Comparison of ENCODE assay signal across 1 cellular context in genomic region chr11:73876424-73877300, GRCh38.
TF ChIP-seq lines count a peak whose summit lies in the region.

TSS of gene COA4 (minus strand) at chr11:73876846. CDS start at chr11:73873378, 3,468 bp downstream.
TSS of gene PAAF1 (plus strand) at chr11:73876999. CDS start at chr11:73877022, 23 bp downstream.

TF ChIP-seq in HepG2, 621 proteins besides CTCF, POLR2A, EP300 and RAD21 (continued from another document and continues in another):
- peak; percentile 93 for TF ChIP-seq HMGXB3 (CRISPR knock-in tag; IDR thresholded peaks at IDR 0.05; ENCODE audit: borderline replicate concordance)
- TF ChIP-seq ZNF577 (CRISPR knock-in tag; IDR thresholded peaks at IDR 0.05; ENCODE audit: borderline replicate concordance, low read depth), result 0 out of 2 replicates have a peak, but pooled peaks have one; percentile 43
- no peak for TF ChIP-seq SMARCE1 (IDR thresholded peaks at IDR 0.05; ENCODE audit: borderline replicate concordance)
- TF ChIP-seq ZFP1 (CRISPR knock-in tag; IDR thresholded peaks at IDR 0.05), result peak; percentile 59; the same call in 1 of the 2 replicates
- TF ChIP-seq KLF12 (CRISPR knock-in tag; IDR thresholded peaks at IDR 0.05; ENCODE audit: borderline replicate concordance), result no peak
- no peak for TF ChIP-seq NONO (IDR thresholded peaks at IDR 0.05)
- peak; percentile 69; the same call in 1 of the 2 replicates for TF ChIP-seq NONO (CRISPR knock-in tag; conservative IDR thresholded peaks at IDR 0.05)
- TF ChIP-seq CENPT (CRISPR knock-in tag; IDR thresholded peaks at IDR 0.05; ENCODE audit: low read depth), result peak; percentile 72; the same call in 1 of the 2 replicates
- no peak for TF ChIP-seq SIX4 (CRISPR knock-in tag; IDR thresholded peaks at IDR 0.05)
- TF ChIP-seq GATAD1 (CRISPR knock-in tag; IDR thresholded peaks at IDR 0.05), result peak; percentile 89
- TF ChIP-seq NCOA1 (CRISPR knock-in tag; IDR thresholded peaks at IDR 0.05), result no peak; the same call in 1 of the 2 replicates
- no peak for TF ChIP-seq ZNF121 (CRISPR knock-in tag; IDR thresholded peaks at IDR 0.05)
- 0 out of 2 replicates have a peak, but pooled peaks have one; percentile 50 for TF ChIP-seq TFDP1 (CRISPR knock-in tag; IDR thresholded peaks at IDR 0.05; ENCODE audit: borderline replicate concordance)
- peak; percentile 82; the same call in 1 of the 2 replicates for TF ChIP-seq ZNF333 (CRISPR knock-in tag; IDR thresholded peaks at IDR 0.05; ENCODE audit: borderline replicate concordance)
- TF ChIP-seq TFAP4 (IDR thresholded peaks at IDR 0.05; ENCODE audit: borderline replicate concordance, low read depth), result peak; percentile 19; the same call in 1 of the 2 replicates
- TF ChIP-seq REL (CRISPR knock-in tag; conservative IDR thresholded peaks at IDR 0.05), result no peak
- TF ChIP-seq ZNF746 (CRISPR knock-in tag; IDR thresholded peaks at IDR 0.05), result peak; percentile 73; the same call in 1 of the 2 replicates
- TF ChIP-seq XBP1 (CRISPR knock-in tag; IDR thresholded peaks at IDR 0.05), result no peak
- TF ChIP-seq FOXA3 (CRISPR knock-in tag; IDR thresholded peaks at IDR 0.05), result peak; percentile 36
- no peak for TF ChIP-seq ZNF720 (CRISPR knock-in tag; IDR thresholded peaks at IDR 0.05)
- TF ChIP-seq HNRNPUL1 (IDR thresholded peaks at IDR 0.05; ENCODE audit: low read depth, low read length), result no peak
- peak; percentile 94 for TF ChIP-seq NRL (CRISPR knock-in tag; IDR thresholded peaks at IDR 0.05; ENCODE audit: borderline replicate concordance)
- TF ChIP-seq NR0B2 (CRISPR knock-in tag; IDR thresholded peaks at IDR 0.05), result no peak
- TF ChIP-seq ZNF777 (CRISPR knock-in tag; IDR thresholded peaks at IDR 0.05), result no peak; the same call in 1 of the 2 replicates
- TF ChIP-seq PREB (CRISPR knock-in tag; IDR thresholded peaks at IDR 0.05), result no peak
- TF ChIP-seq ZSCAN12 (CRISPR knock-in tag; IDR thresholded peaks at IDR 0.05), result no peak
- no peak for TF ChIP-seq ZNF558 (CRISPR knock-in tag; IDR thresholded peaks at IDR 0.05; ENCODE audit: borderline replicate concordance)
- peak; percentile 98 for TF ChIP-seq ZNF225 (CRISPR knock-in tag; IDR thresholded peaks at IDR 0.05)
- 0 out of 2 replicates have a peak, but pooled peaks have one; percentile 79 for TF ChIP-seq ZNF44 (CRISPR knock-in tag; IDR thresholded peaks at IDR 0.05)
- TF ChIP-seq PLSCR1 (CRISPR knock-in tag; IDR thresholded peaks at IDR 0.05; ENCODE audit: borderline replicate concordance), result no peak
- peak; percentile 61; the same call in 1 of the 2 replicates for TF ChIP-seq REXO4 (CRISPR knock-in tag; IDR thresholded peaks at IDR 0.05; ENCODE audit: borderline replicate concordance)
- TF ChIP-seq GMEB2 (CRISPR knock-in tag; IDR thresholded peaks at IDR 0.05; ENCODE audit: low read depth), result peak; percentile 71; the same call in 1 of the 2 replicates
- TF ChIP-seq TBL1XR1 (IDR thresholded peaks at IDR 0.05; ENCODE audit: borderline replicate concordance, low read length, partially characterized antibody), result peak; percentile 13
- no peak for TF ChIP-seq E2F5 (CRISPR knock-in tag; conservative IDR thresholded peaks at IDR 0.05)
- peak; percentile 84; the same call in 1 of the 2 replicates for TF ChIP-seq SIN3A (IDR thresholded peaks at IDR 0.05; ENCODE audit: borderline replicate concordance, low read depth, low read length)
- no peak for TF ChIP-seq GLI4 (CRISPR knock-in tag; IDR thresholded peaks at IDR 0.05; ENCODE audit: borderline replicate concordance)
- peak; percentile 87 for TF ChIP-seq YY1 (IDR thresholded peaks at IDR 0.05; ENCODE audit: insufficient read depth, insufficient replicate concordance, low read depth, low read length)
- TF ChIP-seq ZNF83 (CRISPR knock-in tag; IDR thresholded peaks at IDR 0.05; ENCODE audit: borderline replicate concordance), result peak; percentile 68; the same call in 1 of the 2 replicates
- no peak; the same call in 1 of the 2 replicates for TF ChIP-seq ZNF234 (CRISPR knock-in tag; conservative IDR thresholded peaks at IDR 0.05)
- TF ChIP-seq CREBL2 (CRISPR knock-in tag; IDR thresholded peaks at IDR 0.05; ENCODE audit: borderline replicate concordance), result peak; percentile 61; the same call in 1 of the 2 replicates
- peak; percentile 91; the same call in 1 of the 2 replicates for TF ChIP-seq ZNF20 (CRISPR knock-in tag; IDR thresholded peaks at IDR 0.05)
- TF ChIP-seq ZNF615 (CRISPR knock-in tag; IDR thresholded peaks at IDR 0.05; ENCODE audit: borderline replicate concordance), result no peak; the same call in 1 of the 2 replicates
- no peak; the same call in 1 of the 2 replicates for TF ChIP-seq ZZZ3 (CRISPR knock-in tag; IDR thresholded peaks at IDR 0.05; ENCODE audit: borderline replicate concordance)
- TF ChIP-seq ZMYM2 (CRISPR knock-in tag; IDR thresholded peaks at IDR 0.05), result no peak
- 0 out of 2 replicates have a peak, but pooled peaks have one; percentile 29 for TF ChIP-seq GATAD2A (CRISPR knock-in tag; IDR thresholded peaks at IDR 0.05)
- no peak for TF ChIP-seq ZNF775 (CRISPR knock-in tag; IDR thresholded peaks at IDR 0.05; ENCODE audit: borderline replicate concordance)
- no peak for TF ChIP-seq MEIS2 (CRISPR knock-in tag; IDR thresholded peaks at IDR 0.05)
- 0 out of 2 replicates have a peak, but pooled peaks have one; percentile 53 for TF ChIP-seq TCF7L2 (IDR thresholded peaks at IDR 0.05; ENCODE audit: low read depth, low read length)
- no peak for TF ChIP-seq ATAD3A (CRISPR knock-in tag; IDR thresholded peaks at IDR 0.05)
- no peak; the same call in 1 of the 2 replicates for TF ChIP-seq ZBTB21 (CRISPR knock-in tag; IDR thresholded peaks at IDR 0.05)
- TF ChIP-seq BRF2 (CRISPR knock-in tag; IDR thresholded peaks at IDR 0.05), result no peak
- TF ChIP-seq ZNF251 (CRISPR knock-in tag; IDR thresholded peaks at IDR 0.05), result no peak
- TF ChIP-seq ZNF678 (CRISPR knock-in tag; IDR thresholded peaks at IDR 0.05), result no peak
- peak; percentile 99 for TF ChIP-seq ZNF552 (CRISPR knock-in tag; IDR thresholded peaks at IDR 0.05; ENCODE audit: borderline replicate concordance)
- no peak for TF ChIP-seq SOX13 (IDR thresholded peaks at IDR 0.05)
- TF ChIP-seq SOX13 (CRISPR knock-in tag; conservative IDR thresholded peaks at IDR 0.05 in 1 of 2, IDR thresholded peaks at IDR 0.05 in 1 of 2), result peak in 1 of 2 experiments; percentile 32; a peak in 2 of 4 replicates
- TF ChIP-seq HHEX (CRISPR knock-in tag; IDR thresholded peaks at IDR 0.05), result no peak
- TF ChIP-seq STAG1 (CRISPR knock-in tag; IDR thresholded peaks at IDR 0.05), result no peak
- peak; percentile 32; the same call in 1 of the 2 replicates for TF ChIP-seq HOMEZ (CRISPR knock-in tag; IDR thresholded peaks at IDR 0.05; ENCODE audit: low read depth)
